ENCODE assay signal across 31 cellular contexts in genomic region chr12:52076811-52077210, GRCh38. TPM values are rescaled to one million over a fixed set of nuclear protein-coding genes. Genes with fewer than 3 reads are reported as not detected.
"Had no signal": no experiment of that assay in that cellular context is flagged by ENCODE, and none has a peak within 500 bp of the region (broad histone marks: within the 10 kb centered on the region; RNA-seq: fewer than 3 reads in every experiment).

No MANE protein-coding gene starts in this region.

- H3K4me3 ChIP-seq: ascending aorta, gastroesophageal sphincter had no signal

- FAIRE-seq: colon had no signal

- H3K27ac Mint-ChIP-seq: activated CD4-positive, alpha-beta memory T cell treated with anti-CD3 and anti-CD28 coated beads for 36 hours; activated CD4-positive, alpha-beta T cell treated with anti-CD3 and anti-CD28 coated beads for 36 hours; activated CD4-positive, alpha-beta T cell treated with anti-CD3 and anti-CD28 coated beads, Interleukin-2, amount 10 ng/mL, durations not matched to agents 24 days and 14 days; activated CD8-positive, alpha-beta memory T cell treated with anti-CD3 and anti-CD28 coated beads, Interleukin-2, amount 10 ng/mL, durations not matched to agents 7 days and 5 days; activated CD8-positive, alpha-beta T cell treated with anti-CD3 and anti-CD28 coated beads, Interleukin-2, amount 10 ng/mL, durations not matched to agents 7 days and 5 days; activated naive CD4-positive, alpha-beta T cell treated with anti-CD3 and anti-CD28 coated beads, Interleukin-2, amount 10 ng/mL, durations not matched to agents 7 days and 5 days; activated naive CD8-positive, alpha-beta T cell treated with anti-CD3 and anti-CD28 coated beads, Interleukin-2, amount 10 ng/mL, durations not matched to agents 7 days and 5 days; activated T-helper 1 cell treated with anti-CD3 and anti-CD28 coated beads, Interleukin-12 subunit alpha, Interleukin-12 subunit beta, Interleukin-2, Interleukin-4 antibody, amounts not matched to agents 30 ng/mL and 10 ng/mL and 1 ng/mL, durations not matched to agents 14 hours and 24 hours and 36 hours; brain; endodermal cell had no signal

- H3K27me3 ChIP-seq: ascending aorta, foreskin keratinocyte, gastroesophageal sphincter had no signal

- H3K9me3 Mint-ChIP-seq: activated CD4-positive, alpha-beta memory T cell treated with anti-CD3 and anti-CD28 coated beads for 36 hours; activated CD4-positive, alpha-beta T cell treated with anti-CD3 and anti-CD28 coated beads, Interleukin-2, amount 10 ng/mL, durations not matched to agents 24 days and 14 days; activated naive CD4-positive, alpha-beta T cell treated with anti-CD3 and anti-CD28 coated beads, Interleukin-2, amount 10 ng/mL, durations not matched to agents 7 days and 5 days; activated naive CD4-positive, alpha-beta T cell treated with anti-CD3 and anti-CD28 coated beads, Interleukin-2, amount 50 U/mL, for 72 hours; activated naive CD8-positive, alpha-beta T cell treated with anti-CD3 and anti-CD28 coated beads, Interleukin-2, amount 10 ng/mL, durations not matched to agents 7 days and 5 days; activated T-helper 1 cell treated with anti-CD3 and anti-CD28 coated beads, Interleukin-12 subunit alpha, Interleukin-12 subunit beta, Interleukin-2, Interleukin-4 antibody, amounts not matched to agents 30 ng/mL and 10 ng/mL and 1 ng/mL, durations not matched to agents 14 hours and 24 hours and 36 hours; central memory CD8-positive, alpha-beta T cell; endodermal cell had no signal

- H3K4me3 Mint-ChIP-seq: activated CD4-positive, alpha-beta memory T cell treated with anti-CD3 and anti-CD28 coated beads for 36 hours; activated CD4-positive, alpha-beta T cell treated with anti-CD3 and anti-CD28 coated beads for 36 hours; activated CD4-positive, alpha-beta T cell treated with anti-CD3 and anti-CD28 coated beads, Interleukin-2, amount 10 ng/mL, durations not matched to agents 24 days and 14 days; activated CD8-positive, alpha-beta memory T cell treated with anti-CD3 and anti-CD28 coated beads, Interleukin-2, amount 10 ng/mL, durations not matched to agents 7 days and 5 days; activated CD8-positive, alpha-beta T cell treated with anti-CD3 and anti-CD28 coated beads, Interleukin-2, amount 10 ng/mL, durations not matched to agents 7 days and 5 days; activated naive CD4-positive, alpha-beta T cell treated with anti-CD3 and anti-CD28 coated beads, Interleukin-2, amount 10 ng/mL, durations not matched to agents 7 days and 5 days; activated naive CD8-positive, alpha-beta T cell treated with anti-CD3 and anti-CD28 coated beads, Interleukin-2, amount 10 ng/mL, durations not matched to agents 7 days and 5 days; activated T-helper 1 cell treated with anti-CD3 and anti-CD28 coated beads, Interleukin-12 subunit alpha, Interleukin-12 subunit beta, Interleukin-2, Interleukin-4 antibody, amounts not matched to agents 30 ng/mL and 10 ng/mL and 1 ng/mL, durations not matched to agents 14 hours and 24 hours and 36 hours; brain; central memory CD8-positive, alpha-beta T cell; endodermal cell had no signal

- H3K27ac ChIP-seq: ascending aorta, foreskin keratinocyte, gastroesophageal sphincter had no signal

- H3K27me3 Mint-ChIP-seq: activated CD4-positive, alpha-beta memory T cell treated with anti-CD3 and anti-CD28 coated beads for 36 hours; activated CD4-positive, alpha-beta T cell treated with anti-CD3 and anti-CD28 coated beads for 36 hours; activated CD4-positive, alpha-beta T cell treated with anti-CD3 and anti-CD28 coated beads, Interleukin-2, amount 10 ng/mL, durations not matched to agents 24 days and 14 days; activated CD8-positive, alpha-beta memory T cell treated with anti-CD3 and anti-CD28 coated beads, Interleukin-2, amount 10 ng/mL, durations not matched to agents 7 days and 5 days; activated naive CD4-positive, alpha-beta T cell treated with anti-CD3 and anti-CD28 coated beads, Interleukin-2, amount 10 ng/mL, durations not matched to agents 7 days and 5 days; activated naive CD8-positive, alpha-beta T cell treated with anti-CD3 and anti-CD28 coated beads, Interleukin-2, amount 10 ng/mL, durations not matched to agents 7 days and 5 days; central memory CD8-positive, alpha-beta T cell had no signal

- DNase-seq: activated CD4-positive, alpha-beta memory T cell treated with anti-CD3 and anti-CD28 coated beads for 36 hours; activated CD4-positive, alpha-beta T cell treated with anti-CD3 and anti-CD28 coated beads for 36 hours; activated CD4-positive, alpha-beta T cell treated with anti-CD3 and anti-CD28 coated beads, Interleukin-2, amount 10 ng/mL, durations not matched to agents 24 days and 14 days; activated CD4-positive, CD25-positive, alpha-beta regulatory T cell; activated CD4-positive, CD25-positive, alpha-beta regulatory T cell treated with anti-CD3 and anti-CD28 coated beads, Interleukin-2, amount 50 U/mL, for 72 hours; activated CD8-positive, alpha-beta memory T cell treated with anti-CD3 and anti-CD28 coated beads, Interleukin-2, amount 10 ng/mL, durations not matched to agents 7 days and 5 days; activated CD8-positive, alpha-beta memory T cell treated with anti-CD3 and anti-CD28 coated beads, Interleukin-2, amount 50 U/mL, for 4 hours; activated CD8-positive, alpha-beta T cell treated with anti-CD3 and anti-CD28 coated beads, Interleukin-2, amount 10 ng/mL, durations not matched to agents 7 days and 5 days; activated gamma-delta T cell; activated naive CD4-positive, alpha-beta T cell; activated naive CD4-positive, alpha-beta T cell treated with anti-CD3 and anti-CD28 coated beads, Interleukin-2, amount 10 ng/mL, durations not matched to agents 7 days and 5 days; activated naive CD8-positive, alpha-beta T cell treated with anti-CD3 and anti-CD28 coated beads, Interleukin-2, amount 10 ng/mL, durations not matched to agents 7 days and 5 days; activated T-cell treated with anti-CD3 and anti-CD28 coated beads, Interleukin-2, amount 50 U/mL, for 1 hour; activated T-cell treated with anti-CD3 and anti-CD28 coated beads, Interleukin-2, amount 50 U/mL, for 48 hours; effector memory CD4-positive, alpha-beta T cell; endodermal cell; foreskin keratinocyte; T-helper 2 cell had no signal

- ATAC-seq: activated CD4-positive, alpha-beta T cell treated with anti-CD3 and anti-CD28 coated beads for 36 hours; activated CD8-positive, alpha-beta memory T cell treated with anti-CD3 and anti-CD28 coated beads, Interleukin-2, amount 10 ng/mL, durations not matched to agents 7 days and 5 days; activated CD8-positive, alpha-beta T cell treated with anti-CD3 and anti-CD28 coated beads, Interleukin-2, amount 10 ng/mL, durations not matched to agents 7 days and 5 days; activated naive CD4-positive, alpha-beta T cell treated with anti-CD3 and anti-CD28 coated beads, Interleukin-2, amount 50 U/mL, for 72 hours; esophagus mucosa; foreskin keratinocyte; gastroesophageal sphincter had no signal

- H3K9me3 ChIP-seq: ascending aorta, gastroesophageal sphincter had no signal

RNA-seq across cellular contexts. Expression of gene SMIM41, which starts 2.7 kb away (rescaled TPM):
- total RNA-seq: activated CD4-positive, alpha-beta memory T cell treated with anti-CD3 and anti-CD28 coated beads for 36 hours; activated CD4-positive, alpha-beta T cell treated with anti-CD3 and anti-CD28 coated beads for 36 hours; activated CD8-positive, alpha-beta memory T cell treated with anti-CD3 and anti-CD28 coated beads for 36 hours; activated CD8-positive, alpha-beta memory T cell treated with anti-CD3 and anti-CD28 coated beads, Interleukin-2, amount 10 ng/mL, durations not matched to agents 7 days and 5 days; activated CD8-positive, alpha-beta T cell treated with anti-CD3 and anti-CD28 coated beads, Interleukin-2, amount 10 ng/mL, durations not matched to agents 7 days and 5 days; activated naive CD4-positive, alpha-beta T cell treated with anti-CD3 and anti-CD28 coated beads, Interleukin-2, amount 50 U/mL, for 72 hours; activated naive CD8-positive, alpha-beta T cell treated with anti-CD3 and anti-CD28 coated beads, Interleukin-2, amount 10 ng/mL, durations not matched to agents 7 days and 5 days; activated T-helper 1 cell treated with anti-CD3 and anti-CD28 coated beads, Interleukin-12 subunit alpha, Interleukin-12 subunit beta, Interleukin-2, Interleukin-4 antibody, amounts not matched to agents 30 ng/mL and 10 ng/mL and 1 ng/mL, durations not matched to agents 14 hours and 24 hours and 36 hours; cardiac septum; chondrocyte; endodermal cell; epithelial cell of proximal tubule; esophagus mucosa; foreskin keratinocyte; glomerular endothelial cell had no signal
- polyA plus RNA-seq: foreskin keratinocyte had no signal
